ENCODE assay signal across 8 cellular contexts in genomic region chr16:88703486-88704309, GRCh38. TPM values are rescaled to one million over a fixed set of nuclear protein-coding genes. Genes with fewer than 3 reads are reported as not detected.
DNase-seq lines count a peak whose midpoint lies in the region; ATAC-seq, FAIRE-seq and TF ChIP-seq lines count a peak whose summit lies in the region.

No MANE protein-coding gene starts in this region.

- H4K91ac ChIP-seq in IMR-90 (ENCODE audit: insufficient read depth, low read depth, low read length): no peak overlapping the region

- H4K20me1 ChIP-seq in IMR-90 (ENCODE audit: insufficient read depth, low read length): peaks cover 3% of the 10 kb centered on the region; the same call in 1 of the 2 replicates

- WGBS in IMR-90 (ENCODE audit: extremely low coverage in 2 of 2, insufficient read length in 1 of 2), 2 experiments: 90% methylated on average over 20 of the region's 26 CpGs; no CpG with 5 or more reads in 1 of the 2 experiments
- WGBS in esophagus, 2 donors: 62 to 64% methylated on average over 26 of the region's 26 CpGs

- H3K27ac ChIP-seq in IMR-90 (ENCODE audit: insufficient read depth, low read length) (no peak overlapping the region), esophagus (ENCODE audit: low read depth in 2 of 2, low read length in 1 of 2) (peak overlapping the region; percentile 51 to 57)

- peaks cover 22 to 73% of the 10 kb centered on the region in 2 experiments for H3K79me1 ChIP-seq in IMR-90 (ENCODE audit: low read depth in 1 of 2, low read length in 2 of 2)

- dilution Hi-C loops in IMR-90 (cut with HindIII; ENCODE audit: low sequenced_read_pairs, unreplicated experiment): no loop called here

- TF ChIP-seq RAD21 in IMR-90 (IDR thresholded peaks at IDR 0.05; ENCODE audit: low read length): no peak

- no peak overlapping the region for H4K5ac ChIP-seq in IMR-90 (ENCODE audit: low read depth, low read length)

- no peak overlapping the region for H2AK5ac ChIP-seq in IMR-90 (ENCODE audit: low read depth, low read length)

- no peak overlapping the region for H2BK20ac ChIP-seq in IMR-90 (ENCODE audit: low read depth, low read length)

- no peak overlapping the region for H3K14ac ChIP-seq in IMR-90 (replicated peaks; ENCODE audit: low read depth, low read length)

- H2BK5ac ChIP-seq in IMR-90 (ENCODE audit: low read depth, low read length, poor library complexity, severe bottlenecking): no peak overlapping the region

- no peak for FAIRE-seq in RCC 7860 (lab: Jason Lieb, UNC)

- H3K9me3 ChIP-seq in IMR-90 (ENCODE audit: control insufficient read depth, insufficient read depth, low read length): no peaks in the 10 kb centered on the region
- H3K9me3 ChIP-seq in esophagus (ENCODE audit: control insufficient read depth in 2 of 2, insufficient read depth in 1 of 2, low read depth in 1 of 2, low read length in 1 of 2): peaks cover 0 to 2% of the 10 kb centered on the region in 2 donors

- H3K4me1 ChIP-seq in IMR-90 (ENCODE audit: control insufficient read depth, insufficient read depth, low read length): peaks cover 19% of the 10 kb centered on the region
- H3K4me1 ChIP-seq in esophagus (ENCODE audit: control insufficient read depth in 2 of 2, insufficient read depth in 2 of 2, low read length in 1 of 2): peaks cover 3 to 14% of the 10 kb centered on the region in 2 donors

- H3K9me1 ChIP-seq in IMR-90 (ENCODE audit: insufficient read depth, low read length): no peaks in the 10 kb centered on the region; the same call in none of the 2 replicates

- H3K36me3 ChIP-seq in IMR-90 (ENCODE audit: control insufficient read depth, insufficient read depth, low read length): peaks cover 14% of the 10 kb centered on the region
- peaks cover 0 to 8% of the 10 kb centered on the region in 2 donors for H3K36me3 ChIP-seq in esophagus (ENCODE audit: control insufficient read depth in 2 of 2, insufficient read depth in 2 of 2, low read length in 1 of 2)

- no TSS peak for BruUV-seq in IMR-90 (replicated peaks; lab: Mats Ljungman, UMichigan)

- intact Hi-C loops in IMR-90 (cut with micrococcal nuclease): no loop called here

- no peak overlapping the region for H2BK15ac ChIP-seq in IMR-90 (ENCODE audit: low read depth, low read length)

- CTCF ChIA-PET in IMR-90 (lab: Yijun Ruan, JAX): no interaction called here

- H4K8ac ChIP-seq in IMR-90 (ENCODE audit: low read depth in 2 of 2, low read length in 2 of 2): no peak overlapping the region

- H3K23ac ChIP-seq in IMR-90 (ENCODE audit: low read depth, low read length): no peak overlapping the region

- no peak overlapping the region for H3K18ac ChIP-seq in IMR-90 (ENCODE audit: low read depth, low read length)

- H3K27me3 ChIP-seq in IMR-90 (ENCODE audit: control insufficient read depth, insufficient read depth, low read length) (no peaks in the 10 kb centered on the region), esophagus (ENCODE audit: control insufficient read depth in 1 of 2, insufficient read depth in 2 of 2, low read length in 2 of 2) (no peaks in the 10 kb centered on the region)

- in situ Hi-C loops in IMR-90 (cut with MboI; ENCODE audit: low sequenced_read_pairs): no loop called here

- H3K56ac ChIP-seq in IMR-90 (ENCODE audit: extremely low read depth, insufficient read depth, low read length): no peak overlapping the region

- no peak overlapping the region for H3K4ac ChIP-seq in IMR-90 (ENCODE audit: low read depth, low read length)

- no peak overlapping the region for H3K9ac ChIP-seq in IMR-90 (ENCODE audit: low read depth, low read length)

- TF ChIP-seq POLR2A in IMR-90 (IDR thresholded peaks at IDR 0.05; ENCODE audit: low read depth, low read length): no peak

- POLR2A ChIA-PET in IMR-90 (lab: Charles Lee; ENCODE audit: unreplicated experiment): no interaction called here

- peak overlapping the region; percentile 24 for H2AFZ ChIP-seq in IMR-90 (replicated peaks; ENCODE audit: low read length, poor library complexity)

- DNase-seq in IMR-90 (no peak), NCI-H524 (lab: John Stamatoyannopoulos, UW) (no peak), NCI-H2107 treated with DMSO at 0.1 percent for 48 hours (lab: John Stamatoyannopoulos, UW; ENCODE audit: unreplicated experiment) (no peak), NCI-H1105 (lab: John Stamatoyannopoulos, UW) (no peak), RCC 7860 (ENCODE audit: low spot score) (no peak)
- DNase-seq in activated CD8-positive, alpha-beta memory T cell treated with anti-CD3 and anti-CD28 coated beads for 24 hours: peak; percentile 88
- peak; percentile 43 to 44 for DNase-seq in stimulated activated CD4-positive, alpha-beta T cell treated with anti-CD3 and anti-CD28 coated beads, Interleukin-15, amount 100 ng/mL, for 1 hour (ENCODE audit: low read depth in 1 of 2, low spot score in 1 of 2)

- no peak overlapping the region for H2AK9ac ChIP-seq in IMR-90 (replicated peaks; ENCODE audit: low read depth, low read length, poor library complexity)

- ATAC-seq in IMR-90 (ENCODE audit: low read depth): no peak

- H2BK120ac ChIP-seq in IMR-90 (ENCODE audit: low read depth, low read length): no peak overlapping the region

- H3K4me3 ChIP-seq in IMR-90 (ENCODE audit: insufficient read depth, low read depth, low read length): no peak overlapping the region
- peak overlapping the region in 1 of 2 donors; percentile 30 for H3K4me3 ChIP-seq in esophagus (ENCODE audit: low read depth in 1 of 2, low read length in 2 of 2)

- H3K4me2 ChIP-seq in IMR-90 (ENCODE audit: low read depth, low read length): no peak overlapping the region

- TF ChIP-seq CTCF in IMR-90 (conservative IDR thresholded peaks at IDR 0.05; ENCODE audit: low read depth, low read length): no peak

TF ChIP-seq in IMR-90, 13 proteins besides CTCF, POLR2A, EP300 and RAD21:
- TF ChIP-seq RCOR1 (IDR thresholded peaks at IDR 0.05; ENCODE audit: insufficient replicate concordance, low read length) (no peak), MXI1 (IDR thresholded peaks at IDR 0.05; ENCODE audit: borderline replicate concordance, low read depth, low read length) (no peak), CEBPB (IDR thresholded peaks at IDR 0.05; ENCODE audit: low read depth, low read length) (no peak), RFX5 (IDR thresholded peaks at IDR 0.05; ENCODE audit: low read depth, low read length) (no peak), MAZ (IDR thresholded peaks at IDR 0.05; ENCODE audit: borderline replicate concordance, low read depth, low read length) (no peak), NFE2L2 (IDR thresholded peaks at IDR 0.05; ENCODE audit: low read depth, low read length) (no peak), BHLHE40 (IDR thresholded peaks at IDR 0.05; ENCODE audit: low read depth, low read length) (no peak), MAFK (IDR thresholded peaks at IDR 0.05; ENCODE audit: low read depth, low read length) (no peak), FOS (IDR thresholded peaks at IDR 0.05; ENCODE audit: low read depth, low read length) (no peak), SMC3 (IDR thresholded peaks at IDR 0.05; ENCODE audit: low read depth, low read length) (no peak), ELK1 (IDR thresholded peaks at IDR 0.05; ENCODE audit: borderline replicate concordance, low read depth, low read length) (no peak), USF2 (IDR thresholded peaks at IDR 0.05; ENCODE audit: low read depth, low read length) (no peak), CHD1 (IDR thresholded peaks at IDR 0.05; ENCODE audit: low read depth, low read length) (no peak)
TF ChIP-seq in IMR-90: peak in this region for 0.

RNA-seq across cellular contexts. Expression of gene RNF166, which starts 2.5 kb away (rescaled TPM):
- total RNA-seq in IMR-90 (2012; rRNA removed): 6.9 and 8.1 TPM in 2 replicates
- 17.4 and 24.1 TPM in 2 replicates for polyA plus RNA-seq in IMR-90 (2012; rRNA removed)
- 13.4 and 20.8 TPM in 2 replicates for polyA plus RNA-seq in IMR-90 (2012; cell fraction: cytosol; rRNA removed)
- 31.6 and 83.7 TPM in 2 replicates for polyA plus RNA-seq in IMR-90 (2012; cell fraction: nucleus; rRNA removed; ENCODE audit: low replicate concordance)
- 10 to 100 TPM in 1 of 2 donors, 1 to 10 TPM in 1; 5.2 to 11.7 TPM for polyA plus RNA-seq in esophagus

RNA-seq across cellular contexts. Expression of gene CTU2, which starts 2.6 kb away (rescaled TPM):
- 12.8 and 12.9 TPM in 2 replicates for total RNA-seq in IMR-90 (2012; rRNA removed)
- polyA plus RNA-seq in IMR-90 (2012; rRNA removed): 18.4 and 23.4 TPM in 2 replicates
- polyA plus RNA-seq in IMR-90 (2012; cell fraction: cytosol; rRNA removed): 16.4 and 19.7 TPM in 2 replicates
- 25.5 and 154 TPM in 2 replicates for polyA plus RNA-seq in IMR-90 (2012; cell fraction: nucleus; rRNA removed; ENCODE audit: low replicate concordance)
- 10 to 100 TPM; 10.4 to 11.0 TPM for polyA plus RNA-seq in esophagus

RNA-seq across cellular contexts. Expression of gene SNAI3, which starts 17.4 kb away (rescaled TPM):
- total RNA-seq in IMR-90 (2012; rRNA removed): not detected in 2 replicates
- polyA plus RNA-seq in IMR-90 (2012; rRNA removed) (0.21 and 0.34 TPM in 2 replicates), esophagus (under 1 TPM; 0.24 to 0.28 TPM)
- polyA plus RNA-seq in IMR-90 (2012; cell fraction: cytosol; rRNA removed): 0.19 and 0.21 TPM in 2 replicates
- polyA plus RNA-seq in IMR-90 (2012; cell fraction: nucleus; rRNA removed; ENCODE audit: low replicate concordance): 0.11 and 0.23 TPM in 2 replicates

RNA-seq across cellular contexts. Expression of gene MVD, which starts 40.8 kb away (rescaled TPM):
- 17.2 and 18.3 TPM in 2 replicates for total RNA-seq in IMR-90 (2012; rRNA removed)
- polyA plus RNA-seq in IMR-90 (2012; rRNA removed) (28.4 and 33.1 TPM in 2 replicates), esophagus (100 to 1,000 TPM in 1 of 2 donors, 10 to 100 TPM in 1; 92.5 to 149 TPM)
- 28.1 and 45.4 TPM in 2 replicates for polyA plus RNA-seq in IMR-90 (2012; cell fraction: cytosol; rRNA removed)
- polyA plus RNA-seq in IMR-90 (2012; cell fraction: nucleus; rRNA removed; ENCODE audit: low replicate concordance): 63.8 and 197 TPM in 2 replicates

RNA-seq across cellular contexts. Expression of gene CYBA, which starts 52.8 kb away (rescaled TPM):
- total RNA-seq in IMR-90 (2012; rRNA removed): 65.6 and 90.5 TPM in 2 replicates
- polyA plus RNA-seq in IMR-90 (2012; rRNA removed) (169 and 228 TPM in 2 replicates), esophagus (10 to 100 TPM; 58.5 to 67.8 TPM)
- polyA plus RNA-seq in IMR-90 (2012; cell fraction: cytosol; rRNA removed): 205 and 351 TPM in 2 replicates
- 119 and 281 TPM in 2 replicates for polyA plus RNA-seq in IMR-90 (2012; cell fraction: nucleus; rRNA removed; ENCODE audit: low replicate concordance)

Comparison
In these comparisons a context has a peak if more than half of its experiments do, and no peak if none do; other contexts are left out.
1. DNase-seq: peak in activated CD8-positive, alpha-beta memory T cell treated with anti-CD3 and anti-CD28 coated beads for 24 hours (single experiment) and stimulated activated CD4-positive, alpha-beta T cell treated with anti-CD3 and anti-CD28 coated beads, Interleukin-15, amount 100 ng/mL, for 1 hour (2 of 2); none in IMR-90 (single experiment), NCI-H524 (0 of 2), NCI-H2107 treated with DMSO at 0.1 percent for 48 hours (single experiment), NCI-H1105 (single experiment) and RCC 7860 (single experiment).